ENCODE assay signal across 16 cellular contexts in genomic region chr3:78867409-78868372, GRCh38.
A peak's percentile ranks its signal among the peaks of the same experiment; 100 is the strongest.
DNase-seq lines count a peak whose midpoint lies in the region; FAIRE-seq and TF ChIP-seq lines count a peak whose summit lies in the region.
"Had no signal": no experiment of that assay in that cellular context is flagged by ENCODE, and none has a peak within 500 bp of the region (broad histone marks: within the 10 kb centered on the region; RNA-seq: fewer than 3 reads in every experiment).

No MANE protein-coding gene starts in this region.

- no peaks in the 10 kb centered on the region for H3K9me3 Mint-ChIP-seq in mesothelial cell of epicardium
- peaks cover 1% of the 10 kb centered on the region for H3K9me3 Mint-ChIP-seq in activated naive CD8-positive, alpha-beta T cell treated with anti-CD3 and anti-CD28 coated beads for 36 hours
- H3K9me3 Mint-ChIP-seq: activated T-helper 1 cell treated with anti-CD3 and anti-CD28 coated beads, Interleukin-12 subunit alpha, Interleukin-12 subunit beta, Interleukin-2, Interleukin-4 antibody, amounts not matched to agents 30 ng/mL and 10 ng/mL and 1 ng/mL, durations not matched to agents 14 hours and 24 hours and 36 hours had no signal

- peak; percentile 91 for FAIRE-seq in D721Med (lab: Jason Lieb, UNC)

- peak overlapping the region; percentile 89 for H3K27ac Mint-ChIP-seq in mesothelial cell of epicardium
- no peak overlapping the region for H3K27ac Mint-ChIP-seq in activated naive CD8-positive, alpha-beta T cell treated with anti-CD3 and anti-CD28 coated beads for 36 hours
- H3K27ac Mint-ChIP-seq: activated T-helper 1 cell treated with anti-CD3 and anti-CD28 coated beads, Interleukin-12 subunit alpha, Interleukin-12 subunit beta, Interleukin-2, Interleukin-4 antibody, amounts not matched to agents 30 ng/mL and 10 ng/mL and 1 ng/mL, durations not matched to agents 14 hours and 24 hours and 36 hours; CD8-positive, alpha-beta memory T cell; T-helper 17 cell had no signal

- TF ChIP-seq CTCF in D721Med (IDR thresholded peaks at IDR 0.05; ENCODE audit: insufficient read depth, missing control alignments) (no peak), cardiac fibroblast (IDR thresholded peaks at IDR 0.05; ENCODE audit: low read depth, low read length) (no peak), mesothelial cell of epicardium (IDR thresholded peaks at IDR 0.05; ENCODE audit: unreplicated experiment) (no peak)

- no peaks in the 10 kb centered on the region for H3K27me3 Mint-ChIP-seq in mesothelial cell of epicardium (ENCODE audit: low read depth)
- H3K27me3 Mint-ChIP-seq in activated naive CD8-positive, alpha-beta T cell treated with anti-CD3 and anti-CD28 coated beads for 36 hours = no peaks in the 10 kb centered on the region
- H3K27me3 Mint-ChIP-seq: CD8-positive, alpha-beta memory T cell; T-helper 17 cell had no signal

- no peak overlapping the region for H3K4me3 ChIP-seq in cardiac fibroblast (replicated peaks in 1 of 2; ENCODE audit: low read depth in 2 of 2, low read length in 2 of 2)
- H3K4me3 ChIP-seq: body of pancreas, spleen, suprapubic skin had no signal

- peaks cover 49% of the 10 kb centered on the region for H3K4me1 Mint-ChIP-seq in mesothelial cell of epicardium
- peaks cover 7% of the 10 kb centered on the region for H3K4me1 Mint-ChIP-seq in activated naive CD8-positive, alpha-beta T cell treated with anti-CD3 and anti-CD28 coated beads for 36 hours
- H3K4me1 Mint-ChIP-seq: CD8-positive, alpha-beta memory T cell; T-helper 17 cell had no signal

- no peaks in the 10 kb centered on the region for H3K36me3 Mint-ChIP-seq in mesothelial cell of epicardium
- H3K36me3 Mint-ChIP-seq in activated naive CD8-positive, alpha-beta T cell treated with anti-CD3 and anti-CD28 coated beads for 36 hours = no peaks in the 10 kb centered on the region

- no peak overlapping the region for H3K4me3 Mint-ChIP-seq in mesothelial cell of epicardium
- H3K4me3 Mint-ChIP-seq in activated naive CD8-positive, alpha-beta T cell treated with anti-CD3 and anti-CD28 coated beads for 36 hours = no peak overlapping the region
- H3K4me3 Mint-ChIP-seq: activated T-helper 1 cell treated with anti-CD3 and anti-CD28 coated beads, Interleukin-12 subunit alpha, Interleukin-12 subunit beta, Interleukin-2, Interleukin-4 antibody, amounts not matched to agents 30 ng/mL and 10 ng/mL and 1 ng/mL, durations not matched to agents 14 hours and 24 hours and 36 hours; CD8-positive, alpha-beta memory T cell; T-helper 17 cell had no signal

- no peak for DNase-seq in D721Med (ENCODE audit: insufficient read length, low spot score)
- peak; percentile 31 for DNase-seq in NCI-H146 treated with DMSO at 0.1 percent for 48 hours (lab: John Stamatoyannopoulos, UW; ENCODE audit: unreplicated experiment)
- peak; percentile 63 to 66 for DNase-seq in cardiac fibroblast (ENCODE audit: low read depth in 2 of 2)
- DNase-seq in mesothelial cell of epicardium (ENCODE audit: low spot score in 2 of 2, unreplicated experiment in 2 of 2) = no peak
- no peak for DNase-seq in effector CD8-positive, alpha-beta T cell (lab: John Stamatoyannopoulos, UW)
- no peak for DNase-seq in activated naive CD8-positive, alpha-beta T cell treated with anti-CD3 and anti-CD28 coated beads for 36 hours
- DNase-seq in NCI-H1694 treated with DMSO at 0.1 percent for 48 hours (lab: John Stamatoyannopoulos, UW) = no peak
- no peak for DNase-seq in activated CD8-positive, alpha-beta memory T cell treated with anti-CD3 and anti-CD28 coated beads, Interleukin-2, amount 50 U/mL, for 4 hours
- DNase-seq: body of pancreas; CD8-positive, alpha-beta memory T cell; KG1; left ventricle myocardium superior; spleen; T-helper 17 cell had no signal

Comparison
In these comparisons a context has a peak if more than half of its experiments do, and no peak if none do; other contexts are left out.
1. DNase-seq: peak in NCI-H146 treated with DMSO at 0.1 percent for 48 hours (single experiment) and cardiac fibroblast (2 of 2); none in D721Med (single experiment), mesothelial cell of epicardium (0 of 2), effector CD8-positive, alpha-beta T cell (single experiment), activated naive CD8-positive, alpha-beta T cell treated with anti-CD3 and anti-CD28 coated beads for 36 hours (single experiment), NCI-H1694 treated with DMSO at 0.1 percent for 48 hours (single experiment) and activated CD8-positive, alpha-beta memory T cell treated with anti-CD3 and anti-CD28 coated beads, Interleukin-2, amount 50 U/mL, for 4 hours (single experiment).